ENCODE assay signal across 13 cellular contexts in genomic region chr14:55153951-55154350, GRCh38. TPM values are rescaled to one million over a fixed set of nuclear protein-coding genes. Genes with fewer than 3 reads are reported as not detected.
DNase-seq lines count a peak whose midpoint lies in the region; TF ChIP-seq lines count a peak whose summit lies in the region.
"Had no signal": no experiment of that assay in that cellular context is flagged by ENCODE, and none has a peak within 500 bp of the region (broad histone marks: within the 10 kb centered on the region; RNA-seq: fewer than 3 reads in every experiment).

No MANE protein-coding gene starts in this region.

- no peaks in the 10 kb centered on the region for H3K27me3 ChIP-seq in adrenal gland

- H3K36me3 Mint-ChIP-seq in activated T-cell treated with anti-CD3 and anti-CD28 coated beads, Interleukin-2, amount 50 U/mL, for 24 hours (ENCODE audit: low read depth) = peaks cover 50% of the 10 kb centered on the region

- WGBS in adrenal gland, 4 donors = 95 to 98% (median 95%) methylated on average over 3 of the region's 3 CpGs

- H3K4me1 Mint-ChIP-seq in activated T-cell treated with anti-CD3 and anti-CD28 coated beads, Interleukin-2, amount 50 U/mL, for 24 hours (ENCODE audit: low read depth) = peaks cover 10% of the 10 kb centered on the region
- H3K4me1 Mint-ChIP-seq: B cell, GM23338 had no signal

- in situ Hi-C loops in G401 (cut with HindIII; ENCODE audit: low sequenced_read_pairs) = no loop called here

- TF ChIP-seq CTCF in adrenal gland (IDR thresholded peaks at IDR 0.05) = no peak

- no peaks in the 10 kb centered on the region for H3K9me3 Mint-ChIP-seq in activated T-cell treated with anti-CD3 and anti-CD28 coated beads, Interleukin-2, amount 50 U/mL, for 24 hours
- H3K9me3 Mint-ChIP-seq: CD4-positive, alpha-beta T cell; GM23338 had no signal

- H3K4me1 ChIP-seq in adrenal gland (replicated peaks in 1 of 2) = no peaks in the 10 kb centered on the region

- no peak overlapping the region for H3K27ac ChIP-seq in adrenal gland

- no peak overlapping the region for H3K4me3 Mint-ChIP-seq in activated T-cell treated with anti-CD3 and anti-CD28 coated beads, Interleukin-2, amount 50 U/mL, for 24 hours
- H3K4me3 Mint-ChIP-seq: B cell; CD4-positive, alpha-beta T cell; GM23338 had no signal

- DNase-seq in G401 (ENCODE audit: low spot score) (peak; percentile 64), NCI-H1694 treated with DMSO at 0.1 percent for 48 hours (lab: John Stamatoyannopoulos, UW) (peak; percentile 18), NCI-H69 (lab: John Stamatoyannopoulos, UW) (peak; percentile 43), adrenal gland (no peak)
- DNase-seq in effector CD8-positive, alpha-beta T cell (lab: John Stamatoyannopoulos, UW) = no peak
- no peak for DNase-seq in activated T-cell treated with anti-CD3 and anti-CD28 coated beads, Interleukin-2, amount 50 U/mL, for 24 hours
- DNase-seq in activated CD4-positive, alpha-beta T cell treated with anti-CD3 and anti-CD28 coated beads for 1 hour = no peak
- DNase-seq: CD4-positive, alpha-beta T cell; DMS53; H7 had no signal

- intact Hi-C loops in adrenal gland (cut with DNase I) = no loop called here

- no peaks in the 10 kb centered on the region for H3K36me3 ChIP-seq in adrenal gland (replicated peaks in 1 of 2)

- TF ChIP-seq POLR2A in adrenal gland (IDR thresholded peaks at IDR 0.05) = no peak

- H3K9me3 ChIP-seq in adrenal gland (replicated peaks in 1 of 3) = no peaks in the 10 kb centered on the region

- H3K27me3 Mint-ChIP-seq in activated T-cell treated with anti-CD3 and anti-CD28 coated beads, Interleukin-2, amount 50 U/mL, for 24 hours = no peaks in the 10 kb centered on the region
- H3K27me3 Mint-ChIP-seq: B cell; CD4-positive, alpha-beta T cell had no signal

- no peak overlapping the region for H3K27ac Mint-ChIP-seq in activated T-cell treated with anti-CD3 and anti-CD28 coated beads, Interleukin-2, amount 50 U/mL, for 24 hours
- H3K27ac Mint-ChIP-seq: B cell; CD4-positive, alpha-beta T cell; GM23338 had no signal

- H3K4me3 ChIP-seq in adrenal gland = no peak overlapping the region
- H3K4me3 ChIP-seq: GM12878, GM23338 had no signal

RNA-seq across cellular contexts. Expression of gene LGALS3, which starts 24.9 kb away (rescaled TPM):
- total RNA-seq in G401 (2014; rRNA removed; shearing (Covaris generic)) = 207 and 236 TPM in 2 replicates
- 100 to 1,000 TPM in 5 of 8 donors, 10 to 100 TPM in 3; 44.3 to 248 (median 120) TPM for total RNA-seq in adrenal gland
- 100 to 1,000 TPM in 2 of 3 donors, 10 to 100 TPM in 1; 46.6 to 241 (median 174) TPM for polyA plus RNA-seq in adrenal gland

RNA-seq across cellular contexts. Expression of gene DLGAP5, which starts 37.4 kb away (rescaled TPM):
- total RNA-seq in G401 (2014; rRNA removed; shearing (Covaris generic)) = 63.1 and 109 TPM in 2 replicates
- 1 to 10 TPM in 3 of 8 donors, under 1 TPM in 4, not detected in 1; 0.35 to 1.6 (median 0.84) TPM for total RNA-seq in adrenal gland
- polyA plus RNA-seq in adrenal gland = 1 to 10 TPM in 1 of 3 donors, under 1 TPM in 1, not detected in 1; 0.03 to 1.5 TPM
- total RNA-seq: B cell had no signal

Comparison
In these comparisons a context has a peak if more than half of its experiments do, and no peak if none do; other contexts are left out.
1. DNase-seq: peak in G401 (single experiment), NCI-H1694 treated with DMSO at 0.1 percent for 48 hours (single experiment) and NCI-H69 (single experiment); none in effector CD8-positive, alpha-beta T cell (single experiment), activated T-cell treated with anti-CD3 and anti-CD28 coated beads, Interleukin-2, amount 50 U/mL, for 24 hours (single experiment), adrenal gland (0 of 7) and activated CD4-positive, alpha-beta T cell treated with anti-CD3 and anti-CD28 coated beads for 1 hour (single experiment).
2. RNA of gene DLGAP5, which starts 37.4 kb away (total RNA-seq): 63.1 to 109 TPM in G401; 0.35 to 1.6 TPM in adrenal gland; every median in the first group is over 10 times any median in the second.